25 cellular contexts compared by ENCODE assay signal in the genomic region with DNA sequence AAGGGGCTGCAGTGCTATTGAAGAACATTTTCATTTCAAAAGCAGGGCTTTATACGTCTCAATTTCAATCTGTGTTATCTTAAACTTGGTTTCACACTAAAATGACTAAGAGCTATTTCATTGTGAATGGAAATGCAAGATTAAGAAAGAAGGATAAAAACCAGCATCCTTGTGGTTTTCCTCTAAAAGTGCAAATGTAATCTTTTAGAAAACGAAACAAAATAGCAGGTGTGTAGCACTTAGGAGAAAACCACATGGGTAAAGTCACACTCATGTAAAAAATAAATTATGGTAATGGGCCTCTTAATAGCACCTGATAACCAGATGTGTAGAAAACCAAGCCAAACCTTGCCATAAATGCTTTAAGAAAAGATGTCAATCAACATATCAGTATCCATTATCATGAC.
DNase-seq lines count a peak whose midpoint lies in the region; ATAC-seq and TF ChIP-seq lines count a peak whose summit lies in the region.
"Had no signal": no experiment of that assay in that cellular context is flagged by ENCODE, and none has a peak within 500 bp of the region (broad histone marks: within the 10 kb centered on the region; RNA-seq: fewer than 3 reads in every experiment).

No MANE protein-coding gene starts in this region.

- TF ChIP-seq POLR2A in suprapubic skin (IDR thresholded peaks at IDR 0.05), result no peak

- no peaks in the 10 kb centered on the region for H3K4me1 Mint-ChIP-seq in stimulated activated memory B cell treated with anti-CD40 and anti-IgM and Interleukin-4, amounts not matched to agents 10 μg/mL and 1 μg/mL and 100 μg/mL, for 72 hours
- H3K4me1 Mint-ChIP-seq: central memory CD8-positive, alpha-beta T cell; stimulated activated naive CD8-positive, alpha-beta T cell treated with anti-CD3 and anti-CD28 coated beads, Interleukin-15, amount 100 ng/mL, for 72 hours had no signal

- no peak overlapping the region for H3K27ac ChIP-seq in suprapubic skin
- H3K27ac ChIP-seq: 22Rv1, epithelial cell of prostate, PC-9, transverse colon had no signal

- no peaks in the 10 kb centered on the region for H3K36me3 ChIP-seq in suprapubic skin
- H3K36me3 ChIP-seq: transverse colon had no signal

- TF ChIP-seq CTCF in choroid plexus epithelial cell (conservative IDR thresholded peaks at IDR 0.05; ENCODE audit: low read depth, low read length) (no peak), retinal pigment epithelial cell (conservative IDR thresholded peaks at IDR 0.05; ENCODE audit: low read depth, low read length) (no peak), suprapubic skin (IDR thresholded peaks at IDR 0.05) (no peak)

- H3K9me3 ChIP-seq in suprapubic skin, result no peaks in the 10 kb centered on the region
- H3K9me3 ChIP-seq: transverse colon had no signal

- H3K27ac Mint-ChIP-seq in stimulated activated memory B cell treated with anti-CD40 and anti-IgM and Interleukin-4, amounts not matched to agents 10 μg/mL and 1 μg/mL and 100 μg/mL, for 72 hours, result no peak overlapping the region
- H3K27ac Mint-ChIP-seq: stimulated activated naive CD8-positive, alpha-beta T cell treated with anti-CD3 and anti-CD28 coated beads, Interleukin-15, amount 100 ng/mL, for 72 hours had no signal

- no peak overlapping the region for H3K4me3 ChIP-seq in choroid plexus epithelial cell (ENCODE audit: low read depth, low read length)
- H3K4me3 ChIP-seq in retinal pigment epithelial cell (ENCODE audit: low read length), result no peak overlapping the region
- H3K4me3 ChIP-seq in suprapubic skin, result no peak overlapping the region
- H3K4me3 ChIP-seq: PC-9, transverse colon had no signal

- H3K36me3 Mint-ChIP-seq in stimulated activated memory B cell treated with anti-CD40 and anti-IgM and Interleukin-4, amounts not matched to agents 10 μg/mL and 1 μg/mL and 100 μg/mL, for 72 hours, result no peaks in the 10 kb centered on the region

- TF ChIP-seq EP300 in suprapubic skin (IDR thresholded peaks at IDR 0.05), result no peak

- H3K27me3 ChIP-seq in suprapubic skin, result no peaks in the 10 kb centered on the region
- H3K27me3 ChIP-seq: transverse colon had no signal

- no peaks in the 10 kb centered on the region for H3K4me1 ChIP-seq in suprapubic skin
- H3K4me1 ChIP-seq: transverse colon had no signal

- peaks cover 3% of the 10 kb centered on the region for H3K9me3 Mint-ChIP-seq in stimulated activated memory B cell treated with anti-CD40 and anti-IgM and Interleukin-4, amounts not matched to agents 10 μg/mL and 1 μg/mL and 100 μg/mL, for 72 hours
- H3K9me3 Mint-ChIP-seq: central memory CD8-positive, alpha-beta T cell; stimulated activated naive CD8-positive, alpha-beta T cell treated with anti-CD3 and anti-CD28 coated beads, Interleukin-15, amount 100 ng/mL, for 72 hours had no signal

- 68% methylated on average over 2 of the region's 2 CpGs for WGBS in suprapubic skin

- DNase-seq in NCI-H1105 treated with DMSO at 0.1 percent for 48 hours (lab: John Stamatoyannopoulos, UW) (peak; percentile 12), NCI-H1105 (lab: John Stamatoyannopoulos, UW) (no peak), OCI-M1 (lab: John Stamatoyannopoulos, UW) (peak; percentile 10), choroid plexus epithelial cell (ENCODE audit: low read depth) (peak; percentile 16), retinal pigment epithelial cell (ENCODE audit: low read depth) (peak; percentile 11), suprapubic skin (ENCODE audit: low spot score in 2 of 2) (no peak)
- no peak for DNase-seq in stimulated activated CD4-positive, alpha-beta T cell treated with anti-CD3 and anti-CD28 coated beads, Interleukin-4, amount 100 ng/mL, for 1 hour
- DNase-seq: activated CD4-positive, alpha-beta T cell treated with anti-CD3 and anti-CD28 coated beads for 48 hours; activated naive CD4-positive, alpha-beta T cell treated with Interleukin-2 at 50 U/mL for 16 hours; activated T-cell treated with anti-CD3 and anti-CD28 coated beads, Interleukin-2, amount 50 U/mL, for 48 hours; AML-193; kidney glomerular epithelial cell; NCI-H82; PC-9; SHP77 treated with DMSO at 0.1 percent for 48 hours; small intestine; stimulated activated CD4-positive, alpha-beta T cell treated with anti-CD3 and anti-CD28 coated beads, Interleukin-4, amount 100 ng/mL, for 4 hours; stimulated activated naive CD8-positive, alpha-beta T cell treated with anti-CD3 and anti-CD28 coated beads, Interleukin-15, amount 100 ng/mL, for 72 hours; T-helper 1 cell; transverse colon had no signal

- no peaks in the 10 kb centered on the region for H3K27me3 Mint-ChIP-seq in stimulated activated memory B cell treated with anti-CD40 and anti-IgM and Interleukin-4, amounts not matched to agents 10 μg/mL and 1 μg/mL and 100 μg/mL, for 72 hours
- H3K27me3 Mint-ChIP-seq: central memory CD8-positive, alpha-beta T cell; stimulated activated naive CD8-positive, alpha-beta T cell treated with anti-CD3 and anti-CD28 coated beads, Interleukin-15, amount 100 ng/mL, for 72 hours had no signal

- no peak for ATAC-seq in stimulated activated memory B cell treated with anti-CD40 and anti-IgM and Interleukin-4, amounts not matched to agents 10 μg/mL and 1 μg/mL and 100 μg/mL, for 72 hours
- ATAC-seq: HepG2; stimulated activated naive CD8-positive, alpha-beta T cell treated with anti-CD3 and anti-CD28 coated beads, Interleukin-15, amount 100 ng/mL, for 72 hours had no signal

- H3K4me3 Mint-ChIP-seq in stimulated activated memory B cell treated with anti-CD40 and anti-IgM and Interleukin-4, amounts not matched to agents 10 μg/mL and 1 μg/mL and 100 μg/mL, for 72 hours, result no peak overlapping the region
- H3K4me3 Mint-ChIP-seq: central memory CD8-positive, alpha-beta T cell; stimulated activated naive CD8-positive, alpha-beta T cell treated with anti-CD3 and anti-CD28 coated beads, Interleukin-15, amount 100 ng/mL, for 72 hours had no signal

Comparison
In these comparisons a context has a peak if more than half of its experiments do, and no peak if none do; other contexts are left out.
1. DNase-seq: peak in NCI-H1105 treated with DMSO at 0.1 percent for 48 hours (single experiment), OCI-M1 (single experiment), choroid plexus epithelial cell (single experiment) and retinal pigment epithelial cell (single experiment); none in NCI-H1105 (single experiment), suprapubic skin (0 of 2) and stimulated activated CD4-positive, alpha-beta T cell treated with anti-CD3 and anti-CD28 coated beads, Interleukin-4, amount 100 ng/mL, for 1 hour (single experiment).